In the genomic region with DNA sequence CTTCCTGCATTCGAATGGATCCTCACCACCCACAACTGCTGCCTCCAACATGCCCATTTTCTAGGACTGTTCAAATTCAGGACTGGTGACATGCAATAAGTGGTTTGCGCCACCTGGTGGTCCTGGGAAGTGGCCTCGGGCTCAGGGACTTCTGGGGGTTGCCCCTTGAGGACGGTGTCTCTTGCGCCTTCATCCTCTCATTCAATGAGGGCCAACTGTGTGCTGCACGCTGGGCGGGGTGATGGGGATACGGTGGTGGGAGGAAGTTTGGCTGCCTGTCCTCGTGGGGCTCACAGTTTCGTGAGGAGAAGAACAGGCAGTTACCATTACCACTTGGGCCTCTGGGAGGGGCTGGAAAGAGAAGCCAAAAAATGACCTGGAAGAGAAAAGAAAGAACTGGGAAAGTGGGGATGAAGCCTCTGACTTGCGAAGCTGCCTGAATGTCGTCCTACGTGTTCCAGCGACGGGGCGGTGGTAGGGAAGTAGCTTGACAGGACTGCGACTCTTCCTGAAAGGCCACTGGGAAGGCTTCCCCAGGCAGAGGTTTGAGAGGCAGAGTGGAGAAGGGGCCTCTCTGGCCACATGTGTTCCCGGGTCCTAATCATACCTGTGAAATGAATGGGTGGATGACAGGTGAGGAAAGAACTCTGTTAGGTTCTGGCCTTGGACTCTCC, we compare ENCODE assay signal across 8 cellular contexts. TPM values are rescaled to one million over a fixed set of nuclear protein-coding genes. Genes with fewer than 3 reads are reported as not detected.
DNase-seq lines count a peak whose midpoint lies in the region; ATAC-seq, FAIRE-seq and TF ChIP-seq lines count a peak whose summit lies in the region.

No MANE protein-coding gene starts in this region.

- DNase-seq in AG04450 (ENCODE audit: low read depth, low spot score) (peak; percentile 11), MV-4-11 (lab: John Stamatoyannopoulos, UW) (peak; percentile 73), T-helper 9 cell (peak; percentile 67), astrocyte (ENCODE audit: low read depth) (peak; percentile 52), iPS DF 4.7 (ENCODE audit: extremely low read depth, low spot score) (peak; percentile 56), NCI-H1048 (lab: John Stamatoyannopoulos, UW) (no peak)
- peak; percentile 41 to 81 for DNase-seq in stimulated activated CD4-positive, alpha-beta T cell treated with anti-CD3 and anti-CD28 coated beads, Interleukin-12 subunit alpha, Interleukin-12 subunit beta, amount 100 ng/mL, for 24 hours (ENCODE audit: low read depth in 2 of 2)

- H3K9me3 ChIP-seq in AG04450 (ENCODE audit: control insufficient read depth, insufficient read depth, low read length) (no peaks in the 10 kb centered on the region), astrocyte (ENCODE audit: insufficient read depth, low read depth, low read length) (no peaks in the 10 kb centered on the region)

- no peaks in the 10 kb centered on the region for H3K4me1 Mint-ChIP-seq in astrocyte (ENCODE audit: low read depth, unreplicated experiment)

- H3K27ac ChIP-seq in AG04450 (ENCODE audit: low read depth, low read length) = no peak overlapping the region
- no peak overlapping the region for H3K27ac ChIP-seq in astrocyte (ENCODE audit: low read depth, low read length)

- H3K27me3 Mint-ChIP-seq in astrocyte (ENCODE audit: low read depth, unreplicated experiment) = peaks cover 75% of the 10 kb centered on the region

- no peak overlapping the region for H3K4me2 ChIP-seq in astrocyte (ENCODE audit: low read length)

- H3K4me1 ChIP-seq in astrocyte (ENCODE audit: insufficient read depth, low read length) = no peaks in the 10 kb centered on the region

- no peaks in the 10 kb centered on the region for H3K9me3 Mint-ChIP-seq in astrocyte (ENCODE audit: unreplicated experiment)

- TF ChIP-seq CTCF in AG04450 (IDR thresholded peaks at IDR 0.05; ENCODE audit: low read depth, low read length) = peak; percentile 77
- peak; percentile 84 for TF ChIP-seq CTCF in astrocyte (IDR thresholded peaks at IDR 0.05; ENCODE audit: insufficient read depth, low read depth, low read length)

- no peak overlapping the region for H3K27ac Mint-ChIP-seq in astrocyte (ENCODE audit: unreplicated experiment)

- no peaks in the 10 kb centered on the region for H4K20me1 ChIP-seq in astrocyte (ENCODE audit: insufficient read depth, low read length)

- no peak overlapping the region for H3K4me3 Mint-ChIP-seq in astrocyte (ENCODE audit: unreplicated experiment)

- H3K9ac ChIP-seq in astrocyte (ENCODE audit: low read length) = no peak overlapping the region

- POLR2A ChIA-PET in AG04450 (lab: Yijun Ruan, JAX) = interaction anchor here (0.6 kb wide), 1 partner anchor 63 kb away, joined by 4 read pairs; no protein-coding TSS in a partner anchor

- H3K4me3 ChIP-seq in AG04450 (ENCODE audit: low read depth, low read length) (no peak overlapping the region), astrocyte (ENCODE audit: insufficient read depth, low read depth, low read length) (no peak overlapping the region)

- peak overlapping the region; percentile 30 for H2AFZ ChIP-seq in astrocyte (ENCODE audit: low read depth, low read length)

- CTCF ChIA-PET in AG04450 (lab: Charles Lee) = interaction anchor here (1.2 to 7.1 kb wide), 2 partner anchors 57 to 123 kb away, joined by 5 to 65 read pairs; no protein-coding TSS in a partner anchor

- no peaks in the 10 kb centered on the region for H3K79me2 ChIP-seq in astrocyte (ENCODE audit: insufficient read depth, low read length)

- no peak for FAIRE-seq in astrocyte (lab: Jason Lieb, UNC)

- H3K36me3 Mint-ChIP-seq in astrocyte (ENCODE audit: low read depth, unreplicated experiment) = no peaks in the 10 kb centered on the region

- H3K36me3 ChIP-seq in astrocyte (ENCODE audit: insufficient read depth, low read length) = no peaks in the 10 kb centered on the region

- ATAC-seq in GM18907 (IDR thresholded peaks at IDR 0.05; ENCODE audit: unreplicated experiment) = peak; percentile 52

- peaks cover 40% of the 10 kb centered on the region for H3K27me3 ChIP-seq in AG04450 (ENCODE audit: control insufficient read depth, insufficient read depth, low read length)
- H3K27me3 ChIP-seq in astrocyte (ENCODE audit: insufficient read depth, low read length) = peaks cover 14% of the 10 kb centered on the region

RNA-seq across cellular contexts. Expression of gene PSD2, which starts 49.0 kb away (rescaled TPM):
- polyA plus RNA-seq in AG04450 (2011; rRNA removed) = 0.05 TPM in 1 of 2 replicates, not detected in the other
- polyA minus RNA-seq in AG04450 (2011; rRNA and poly(A)+ RNA removed) = 0.05 TPM in 1 of 2 replicates, not detected in the other
- total RNA-seq in astrocyte = 0.25 and 0.31 TPM in 2 replicates
